Comparison of ENCODE assay signal across 8 cellular contexts in genomic region chr1:145535461-145535860, GRCh38.
DNase-seq lines count a peak whose midpoint lies in the region; ATAC-seq and TF ChIP-seq lines count a peak whose summit lies in the region.
"Not testable (repeated sequence)": the region's sequence is repeated elsewhere in the genome, so short reads cannot be mapped to it uniquely, and the experiment has no call there.

No MANE protein-coding gene starts in this region.

- H3K27me3 Mint-ChIP-seq in GM23338 (ENCODE audit: insufficient read depth, low read depth, poor library complexity) = not testable (repeated sequence)

- H3K36me3 Mint-ChIP-seq in GM23338 (ENCODE audit: low read depth) = not testable (repeated sequence)

- not testable (repeated sequence) for H3K9me3 Mint-ChIP-seq in GM23338

- H3K27ac ChIP-seq in GM23338 (ENCODE audit: low read depth) = 0 out of 2 replicates have a peak overlapping the region, but pooled peaks have one; percentile 35
- not testable (repeated sequence) for H3K27ac ChIP-seq in SK-N-SH (ENCODE audit: low read depth in 2 of 2, low read length in 1 of 2); left lung

- not testable (repeated sequence) for H3K79me2 ChIP-seq in GM23338 (replicated peaks; ENCODE audit: insufficient read depth); SK-N-SH (ENCODE audit: insufficient read depth)

- TF ChIP-seq EP300 in SK-N-SH (IDR thresholded peaks at IDR 0.05; ENCODE audit: borderline replicate concordance in 1 of 2, low read depth in 1 of 2, low read length in 1 of 2) = not testable (repeated sequence)

- not testable (repeated sequence) for H3K9me3 ChIP-seq in SK-N-SH; left lung; skeletal muscle satellite cell (replicated peaks; ENCODE audit: low read length)

- H3K9ac ChIP-seq in SK-N-SH; skeletal muscle satellite cell (ENCODE audit: low read depth, low read length): not testable (repeated sequence)

- TF ChIP-seq CTCF in GM23338 (conservative IDR thresholded peaks at IDR 0.05; ENCODE audit: low read depth in 2 of 2); SK-N-SH (IDR thresholded peaks at IDR 0.05); left lung (IDR thresholded peaks at IDR 0.05): not testable (repeated sequence)

- not testable (repeated sequence) for H3K4me2 ChIP-seq in GM23338
- H3K4me2 ChIP-seq in SK-N-SH = peak overlapping the region; percentile 51; the same call in 1 of the 2 replicates
- H3K4me2 ChIP-seq in skeletal muscle satellite cell (ENCODE audit: low read length) = peak overlapping the region; percentile 65

- H3K4me3 Mint-ChIP-seq in GM23338 = not testable (repeated sequence)

- not testable (repeated sequence) for H3F3A ChIP-seq in GM23338 (replicated peaks; ENCODE audit: low read depth); SK-N-SH (replicated peaks; ENCODE audit: insufficient read depth)

- 4% methylated on average over 2 of the region's 2 CpGs for WGBS in SK-N-SH (ENCODE audit: low lambda C conversion rate)

- not testable (repeated sequence) for H3K36me3 ChIP-seq in GM23338 (ENCODE audit: insufficient read depth); SK-N-SH (replicated peaks in 1 of 2; ENCODE audit: control insufficient read depth in 1 of 2, insufficient read depth in 2 of 2, low read length in 1 of 2); left lung; skeletal muscle satellite cell (ENCODE audit: insufficient read depth, low read length)

- H4K20me1 ChIP-seq in GM23338 (replicated peaks; ENCODE audit: insufficient read depth); SK-N-SH (ENCODE audit: insufficient read depth): not testable (repeated sequence)

- intact Hi-C loops in left lung (cut with DNase I) = not testable (repeated sequence)

- H3K27me3 ChIP-seq in GM23338 (ENCODE audit: insufficient read depth); SK-N-SH (ENCODE audit: insufficient read depth); left lung; skeletal muscle satellite cell (ENCODE audit: control insufficient read depth, insufficient read depth, low read length): not testable (repeated sequence)

- not testable (repeated sequence) for TF ChIP-seq RAD21 in SK-N-SH (IDR thresholded peaks at IDR 0.05; ENCODE audit: low read length)

- H2AFZ ChIP-seq in GM23338; SK-N-SH (ENCODE audit: low read depth): not testable (repeated sequence)

- H3K27ac Mint-ChIP-seq in GM23338 = not testable (repeated sequence)

- POLR2A ChIA-PET in SK-N-SH (lab: Yijun Ruan, JAX) = not testable (repeated sequence)

- not testable (repeated sequence) for H3K4me3 ChIP-seq in GM23338; SK-N-SH (ENCODE audit: low read depth in 2 of 2, low read length in 1 of 2); left lung; skeletal muscle satellite cell (ENCODE audit: low read length)

- H3K4me1 Mint-ChIP-seq in GM23338 = not testable (repeated sequence)

- CTCF ChIA-PET in SK-N-SH (lab: Yijun Ruan, JAX) = not testable (repeated sequence)

- ATAC-seq in GM23338 = peak; percentile 95
- ATAC-seq in left lung = peak; percentile 25

- H3K4me1 ChIP-seq in GM23338 (ENCODE audit: insufficient read depth); left lung: not testable (repeated sequence)
- H3K4me1 ChIP-seq in SK-N-SH (ENCODE audit: control insufficient read depth in 1 of 2, insufficient read depth in 2 of 2, low read depth in 1 of 2, low read length in 1 of 2) (peaks cover 0 to 10% of the 10 kb centered on the region in 2 experiments; a peak in 1 of 4 replicates), skeletal muscle satellite cell (ENCODE audit: control insufficient read depth, insufficient read depth, low read length) (peaks cover 49% of the 10 kb centered on the region)

- DNase-seq in Ammon's horn (ENCODE audit: low spot score) (peak; percentile 5), GM23338 (ENCODE audit: low spot score) (peak; percentile 59), NCI-H2196 (lab: John Stamatoyannopoulos, UW; ENCODE audit: unreplicated experiment) (peak; percentile 1), cerebellar cortex (ENCODE audit: low spot score) (peak; percentile 29), glomerular visceral epithelial cell (ENCODE audit: extremely low spot score) (peak; percentile 84)
- DNase-seq in SK-N-SH, left lung: not testable (repeated sequence)

- H3K9me2 ChIP-seq in GM23338 (ENCODE audit: insufficient read depth); SK-N-SH: not testable (repeated sequence)

TF ChIP-seq in SK-N-SH, 30 proteins besides CTCF, POLR2A, EP300 and RAD21:
- TF ChIP-seq NFIC (IDR thresholded peaks at IDR 0.05; ENCODE audit: borderline replicate concordance) = peak; percentile 69
